ENCODE assay signal across 28 cellular contexts in genomic region chr7:13845601-13846000, GRCh38.
"Had no signal": no experiment of that assay in that cellular context is flagged by ENCODE, and none has a peak within 500 bp of the region (broad histone marks: within the 10 kb centered on the region; RNA-seq: fewer than 3 reads in every experiment).

No MANE protein-coding gene starts in this region.

- H3K4me2 ChIP-seq: neural progenitor cell had no signal

- H3K4me3 ChIP-seq: left lung, lower lobe of right lung, neural progenitor cell, ovary, right atrium auricular region, right lobe of liver, skin epidermis, stomach, thoracic aorta, tibial artery, upper lobe of right lung had no signal

- H3K9ac ChIP-seq: neural progenitor cell had no signal

- FAIRE-seq: keratinocyte, urothelium cell line had no signal

- ATAC-seq: left lung; lower lobe of right lung; natural killer cell; right lobe of liver; stimulated activated naive B cell treated with anti-CD40 and anti-IgM and Interleukin-4, amounts not matched to agents 10 μg/mL and 1 μg/mL and 100 μg/mL, for 72 hours; stimulated activated naive CD8-positive, alpha-beta T cell treated with anti-CD3 and anti-CD28 coated beads, Interleukin-15, Interleukin-2, amounts not matched to agents 100 U/mL and 50 U/mL, for 24 hours; upper lobe of right lung had no signal

- H2AFZ ChIP-seq: neural progenitor cell had no signal

- H3K27me3 ChIP-seq: left lung, neural progenitor cell, neutrophil, ovary, right atrium auricular region, right lobe of liver, stomach, tibial artery, upper lobe of right lung had no signal

- H3K9me3 ChIP-seq: left lung, lower lobe of right lung, neutrophil, ovary, right atrium auricular region, right lobe of liver, stomach, thoracic aorta, tibial artery, upper lobe of right lung had no signal

- H3K4me1 ChIP-seq: right lobe of liver, upper lobe of right lung had no signal

- H3K27ac ChIP-seq: left lung, lower lobe of right lung, neural progenitor cell, neutrophil, ovary, right atrium auricular region, right lobe of liver, skin epidermis, stomach, thoracic aorta, tibial artery, upper lobe of right lung had no signal

- H3K36me3 ChIP-seq: left lung, lower lobe of right lung, neural progenitor cell, neutrophil, ovary, right atrium auricular region, right lobe of liver, stomach, thoracic aorta, tibial artery, upper lobe of right lung had no signal

- DNase-seq: hippocampal formation; left colon; left lung; lower lobe of right lung; mesendoderm; naive B cell; natural killer cell; nephron progenitor cell; occipital lobe; ovary; right lobe of liver; stimulated activated CD4-positive, alpha-beta T cell treated with anti-CD3 and anti-CD28 coated beads, Interleukin-12 subunit alpha, Interleukin-12 subunit beta, amount 100 ng/mL, for 4 hours; stimulated activated CD4-positive, alpha-beta T cell treated with anti-CD3 and anti-CD28 coated beads, Interleukin-15, amount 100 ng/mL, for 24 hours; stimulated activated CD4-positive, alpha-beta T cell treated with anti-CD3 and anti-CD28 coated beads, Interleukin-2, amount 100 ng/mL, for 24 hours; stimulated activated CD4-positive, alpha-beta T cell treated with anti-CD3 and anti-CD28 coated beads, Interleukin-4, amount 100 ng/mL, for 1 hour; stimulated activated naive B cell treated with anti-CD40 and anti-IgM and Interleukin-4, amounts not matched to agents 10 μg/mL and 1 μg/mL and 100 μg/mL, for 72 hours; stimulated activated naive CD8-positive, alpha-beta T cell treated with anti-CD3 and anti-CD28 coated beads, Interleukin-15, Interleukin-2, amounts not matched to agents 100 U/mL and 50 U/mL, for 24 hours; stomach; tibial artery; trophoblast cell; upper lobe of right lung had no signal
